11 cellular contexts compared by ENCODE assay signal in the genomic region with DNA sequence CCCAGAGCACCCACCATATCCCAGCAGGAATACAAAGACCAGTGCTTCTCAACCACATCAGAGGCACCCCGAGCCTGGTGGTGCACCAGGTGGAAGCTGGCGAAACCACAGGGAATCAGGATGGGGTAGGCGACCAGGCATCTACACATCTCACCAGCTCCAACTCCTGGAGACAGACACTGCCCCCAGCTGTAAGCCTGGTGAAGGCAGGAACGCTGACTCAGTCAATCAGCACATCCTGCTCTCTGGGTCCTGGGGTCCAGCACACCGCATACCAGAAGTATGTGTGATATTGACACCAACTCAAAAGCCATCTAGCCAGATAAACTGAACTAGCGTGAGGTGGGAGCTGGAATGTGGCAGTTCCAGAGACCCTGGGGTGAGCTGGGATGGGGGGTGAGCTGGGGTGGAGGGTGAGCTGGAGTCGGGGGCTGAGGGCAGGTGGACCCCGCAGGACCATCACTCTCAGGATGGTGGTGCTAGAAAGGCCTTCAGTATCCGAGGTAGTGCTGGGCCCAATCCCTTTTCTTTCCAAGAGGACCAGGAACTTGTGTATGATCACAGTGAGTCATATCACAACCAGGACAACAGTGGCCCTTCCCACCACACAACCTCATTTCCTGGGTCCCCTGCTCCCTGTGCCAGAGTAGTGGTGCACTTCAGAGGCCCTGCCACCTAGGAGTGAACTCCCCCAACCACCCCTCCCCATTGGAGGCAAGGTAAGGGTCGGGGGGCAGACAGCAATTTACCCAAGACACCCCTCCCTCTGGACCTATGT. TPM values are rescaled to one million over a fixed set of nuclear protein-coding genes. Genes with fewer than 3 reads are reported as not detected.
DNase-seq lines count a peak whose midpoint lies in the region.
"Had no signal": no experiment of that assay in that cellular context is flagged by ENCODE, and none has a peak within 500 bp of the region (broad histone marks: within the 10 kb centered on the region; RNA-seq: fewer than 3 reads in every experiment).

No MANE protein-coding gene starts in this region.

- peak overlapping the region; percentile 84 for H3K27ac Mint-ChIP-seq in activated T-cell treated with anti-CD3 and anti-CD28 coated beads, Interleukin-2, amount 50 U/mL, for 24 hours
- peak overlapping the region; percentile 26 for H3K27ac Mint-ChIP-seq in activated T-helper 2 cell treated with anti-CD3 and anti-CD28 coated beads, Interferon-gamma antibody, Interleukin-2, Interleukin-4, amounts not matched to agents 10 μg/mL and 5 μg/mL and 100 μg/mL, durations not matched to agents 14 hours and 24 hours and 36 hours
- H3K27ac Mint-ChIP-seq: activated naive CD4-positive, alpha-beta T cell treated with anti-CD3 and anti-CD28 coated beads, Interleukin-2, amount 10 ng/mL, durations not matched to agents 7 days and 5 days had no signal

- H3K36me3 ChIP-seq in iPS-15b (ENCODE audit: control insufficient read depth, insufficient read depth, low read length) = peaks cover 46% of the 10 kb centered on the region

- H3K9me3 Mint-ChIP-seq in activated T-cell treated with anti-CD3 and anti-CD28 coated beads, Interleukin-2, amount 50 U/mL, for 24 hours = no peaks in the 10 kb centered on the region
- no peaks in the 10 kb centered on the region for H3K9me3 Mint-ChIP-seq in activated T-helper 2 cell treated with anti-CD3 and anti-CD28 coated beads, Interferon-gamma antibody, Interleukin-2, Interleukin-4, amounts not matched to agents 10 μg/mL and 5 μg/mL and 100 μg/mL, durations not matched to agents 14 hours and 24 hours and 36 hours
- H3K9me3 Mint-ChIP-seq: activated naive CD4-positive, alpha-beta T cell treated with anti-CD3 and anti-CD28 coated beads, Interleukin-2, amount 10 ng/mL, durations not matched to agents 7 days and 5 days had no signal

- peaks cover 5% of the 10 kb centered on the region for H3K27me3 Mint-ChIP-seq in activated T-cell treated with anti-CD3 and anti-CD28 coated beads, Interleukin-2, amount 50 U/mL, for 24 hours
- peaks cover 5% of the 10 kb centered on the region for H3K27me3 Mint-ChIP-seq in activated T-helper 2 cell treated with anti-CD3 and anti-CD28 coated beads, Interferon-gamma antibody, Interleukin-2, Interleukin-4, amounts not matched to agents 10 μg/mL and 5 μg/mL and 100 μg/mL, durations not matched to agents 14 hours and 24 hours and 36 hours (ENCODE audit: low read depth)

- peak overlapping the region; percentile 78 for H3K4me3 Mint-ChIP-seq in activated T-cell treated with anti-CD3 and anti-CD28 coated beads, Interleukin-2, amount 50 U/mL, for 24 hours
- no peak overlapping the region for H3K4me3 Mint-ChIP-seq in activated T-helper 2 cell treated with anti-CD3 and anti-CD28 coated beads, Interferon-gamma antibody, Interleukin-2, Interleukin-4, amounts not matched to agents 10 μg/mL and 5 μg/mL and 100 μg/mL, durations not matched to agents 14 hours and 24 hours and 36 hours (ENCODE audit: low read depth)

- H3K27ac ChIP-seq in temporal lobe (ENCODE audit: low read depth, low read length) = peak overlapping the region; percentile 36

- peaks cover 37% of the 10 kb centered on the region for H3K4me1 Mint-ChIP-seq in activated T-cell treated with anti-CD3 and anti-CD28 coated beads, Interleukin-2, amount 50 U/mL, for 24 hours (ENCODE audit: low read depth)
- peaks cover 16% of the 10 kb centered on the region for H3K4me1 Mint-ChIP-seq in activated T-helper 2 cell treated with anti-CD3 and anti-CD28 coated beads, Interferon-gamma antibody, Interleukin-2, Interleukin-4, amounts not matched to agents 10 μg/mL and 5 μg/mL and 100 μg/mL, durations not matched to agents 14 hours and 24 hours and 36 hours (ENCODE audit: low read depth)

- H3K4me1 ChIP-seq in iPS-15b (ENCODE audit: control insufficient read depth, insufficient read depth, low read length) = peaks cover 30% of the 10 kb centered on the region

- H3K9ac ChIP-seq in iPS-15b (ENCODE audit: low read depth, low read length) = no peak overlapping the region

- intact Hi-C loops in activated T-helper 2 cell treated with anti-CD3 and anti-CD28 coated beads, Interferon-gamma antibody, Interleukin-2, Interleukin-4, amounts not matched to agents 10 μg/mL and 5 μg/mL and 100 μg/mL, durations not matched to agents 14 hours and 24 hours and 36 hours (cut with micrococcal nuclease) = no loop called here

- peaks cover 41% of the 10 kb centered on the region for H3K36me3 Mint-ChIP-seq in activated T-cell treated with anti-CD3 and anti-CD28 coated beads, Interleukin-2, amount 50 U/mL, for 24 hours (ENCODE audit: low read depth)
- peaks cover under 1% of the 10 kb centered on the region for H3K36me3 Mint-ChIP-seq in activated T-helper 2 cell treated with anti-CD3 and anti-CD28 coated beads, Interferon-gamma antibody, Interleukin-2, Interleukin-4, amounts not matched to agents 10 μg/mL and 5 μg/mL and 100 μg/mL, durations not matched to agents 14 hours and 24 hours and 36 hours (ENCODE audit: low read depth)
- H3K36me3 Mint-ChIP-seq: activated naive CD4-positive, alpha-beta T cell treated with anti-CD3 and anti-CD28 coated beads, Interleukin-2, amount 10 ng/mL, durations not matched to agents 7 days and 5 days had no signal

- no peak for DNase-seq in activated T-cell treated with anti-CD3 and anti-CD28 coated beads, Interleukin-2, amount 50 U/mL, for 24 hours
- DNase-seq in activated T-cell treated with anti-CD3 and anti-CD28 coated beads for 4 hours (no peak), UCSD-AML1 (lab: John Stamatoyannopoulos, UW; ENCODE audit: unreplicated experiment) (no peak), NCI-H748 treated with DMSO at 0.1 percent for 48 hours (lab: John Stamatoyannopoulos, UW) (no peak)
- no peak for DNase-seq in activated T-helper 2 cell treated with anti-CD3 and anti-CD28 coated beads, Interferon-gamma antibody, Interleukin-2, Interleukin-4, amounts not matched to agents 10 μg/mL and 5 μg/mL and 100 μg/mL, durations not matched to agents 14 hours and 24 hours and 36 hours (ENCODE audit: low spot score)
- no peak for DNase-seq in stimulated activated CD4-positive, alpha-beta T cell treated with anti-CD3 and anti-CD28 coated beads, Interleukin-1b, Interleukin-23, amount 100 ng/mL, for 48 hours
- DNase-seq: activated naive CD4-positive, alpha-beta T cell treated with anti-CD3 and anti-CD28 coated beads, Interleukin-2, amount 10 ng/mL, durations not matched to agents 7 days and 5 days; islet precursor cell; NCI-H1105 had no signal

- H3K4me3 ChIP-seq in iPS-15b (ENCODE audit: low read depth, low read length) = peak overlapping the region; percentile 81

- H3K27me3 ChIP-seq in iPS-15b (ENCODE audit: control insufficient read depth, insufficient read depth, low read length) = no peaks in the 10 kb centered on the region

- H3K9me3 ChIP-seq in iPS-15b (ENCODE audit: control insufficient read depth, insufficient read depth, low read length) = no peaks in the 10 kb centered on the region

RNA-seq across cellular contexts. Expression of a gene that starts 2.5 kb away (rescaled TPM):
- total RNA-seq in activated T-helper 2 cell treated with anti-CD3 and anti-CD28 coated beads, Interferon-gamma antibody, Interleukin-2, Interleukin-4, amounts not matched to agents 10 μg/mL and 5 μg/mL and 100 μg/mL, durations not matched to agents 14 hours and 24 hours and 36 hours = 28.7 and 32.9 TPM in 2 replicates
- total RNA-seq in temporal lobe = 134 TPM

RNA-seq across cellular contexts. Expression of a gene that starts 24.3 kb away (rescaled TPM):
- 12.1 and 13.0 TPM in 2 replicates for total RNA-seq in activated T-helper 2 cell treated with anti-CD3 and anti-CD28 coated beads, Interferon-gamma antibody, Interleukin-2, Interleukin-4, amounts not matched to agents 10 μg/mL and 5 μg/mL and 100 μg/mL, durations not matched to agents 14 hours and 24 hours and 36 hours
- 8.9 TPM for total RNA-seq in temporal lobe

RNA-seq across cellular contexts. Expression of a gene that starts 26.5 kb away (rescaled TPM):
- 85.4 and 86.9 TPM in 2 replicates for total RNA-seq in activated T-helper 2 cell treated with anti-CD3 and anti-CD28 coated beads, Interferon-gamma antibody, Interleukin-2, Interleukin-4, amounts not matched to agents 10 μg/mL and 5 μg/mL and 100 μg/mL, durations not matched to agents 14 hours and 24 hours and 36 hours
- total RNA-seq in temporal lobe = 10.3 TPM

RNA-seq across cellular contexts. Expression of a gene that starts 38.7 kb away (rescaled TPM):
- total RNA-seq in activated T-helper 2 cell treated with anti-CD3 and anti-CD28 coated beads, Interferon-gamma antibody, Interleukin-2, Interleukin-4, amounts not matched to agents 10 μg/mL and 5 μg/mL and 100 μg/mL, durations not matched to agents 14 hours and 24 hours and 36 hours = 3.3 and 4.9 TPM in 2 replicates
- total RNA-seq in temporal lobe = 3.7 TPM

RNA-seq across cellular contexts. Expression of a gene that starts 44.5 kb away (rescaled TPM):
- 131 and 134 TPM in 2 replicates for total RNA-seq in activated T-helper 2 cell treated with anti-CD3 and anti-CD28 coated beads, Interferon-gamma antibody, Interleukin-2, Interleukin-4, amounts not matched to agents 10 μg/mL and 5 μg/mL and 100 μg/mL, durations not matched to agents 14 hours and 24 hours and 36 hours
- 16.0 TPM for total RNA-seq in temporal lobe
